In the genomic region with DNA sequence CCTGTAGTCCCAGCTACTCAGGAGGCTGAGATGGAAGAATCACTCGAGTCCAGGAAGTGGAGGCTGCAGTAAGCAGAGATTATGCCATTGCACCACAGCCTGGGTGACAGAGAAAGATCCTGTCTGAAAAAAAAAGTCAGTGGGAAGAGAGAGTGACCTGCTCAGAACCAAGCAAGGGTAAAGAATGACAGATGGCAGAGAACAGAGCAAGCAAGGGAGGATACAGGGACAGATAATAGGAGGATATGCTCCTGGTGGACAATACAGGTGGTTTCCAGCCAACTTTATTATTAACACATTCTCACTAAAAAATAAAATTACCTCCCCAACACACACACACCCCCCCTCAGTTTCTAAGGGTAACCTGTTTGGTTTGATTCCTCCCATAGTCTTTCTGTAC, we compare ENCODE assay signal across 16 cellular contexts. TPM values are rescaled to one million over a fixed set of nuclear protein-coding genes. Genes with fewer than 3 reads are reported as not detected.
DNase-seq lines count a peak whose midpoint lies in the region; ATAC-seq and TF ChIP-seq lines count a peak whose summit lies in the region.
"Had no signal": no experiment of that assay in that cellular context is flagged by ENCODE, and none has a peak within 500 bp of the region (broad histone marks: within the 10 kb centered on the region; RNA-seq: fewer than 3 reads in every experiment).

No MANE protein-coding gene starts in this region.

- no peak overlapping the region for H2AFZ ChIP-seq in PC-3 (ENCODE audit: low read length)

- H3K27ac Mint-ChIP-seq in immature natural killer cell, result no peak overlapping the region
- H3K27ac Mint-ChIP-seq: B cell; CD4-positive, alpha-beta T cell had no signal

- no peak for TF ChIP-seq POLR2A in prostate gland (IDR thresholded peaks at IDR 0.05)

- 0% methylated on average over 1 of the region's 1 CpG for WGBS in aorta, 2 donors
- WGBS in prostate gland, result 0% methylated on average over 1 of the region's 1 CpG

- peaks cover 21% of the 10 kb centered on the region for H3K4me1 ChIP-seq in PC-3 (ENCODE audit: insufficient read depth, low read length)
- peaks cover 0 to 4% of the 10 kb centered on the region in 2 donors for H3K4me1 ChIP-seq in aorta (ENCODE audit: control insufficient read depth in 1 of 2, insufficient read depth in 2 of 2, low read length in 2 of 2)
- no peaks in the 10 kb centered on the region for H3K4me1 ChIP-seq in prostate gland (replicated peaks)

- H3K27me3 ChIP-seq in AG04450 (ENCODE audit: control insufficient read depth, insufficient read depth, low read length) (peaks cover 16% of the 10 kb centered on the region), PC-3 (ENCODE audit: low read length) (no peaks in the 10 kb centered on the region), aorta (ENCODE audit: control insufficient read depth in 1 of 2, insufficient read depth in 2 of 2, low read length in 1 of 2) (no peaks in the 10 kb centered on the region), prostate gland (replicated peaks; ENCODE audit: insufficient read depth) (no peaks in the 10 kb centered on the region)

- H3K4me2 ChIP-seq in PC-3 (ENCODE audit: low read length), result 0 out of 2 replicates have a peak overlapping the region, but pooled peaks have one; percentile 45

- H3K27ac ChIP-seq in AG04450 (ENCODE audit: low read depth, low read length), result peak overlapping the region; percentile 21
- peak overlapping the region; percentile 24; the same call in 1 of the 2 replicates for H3K27ac ChIP-seq in PC-3 (ENCODE audit: low read length)
- H3K27ac ChIP-seq in aorta (ENCODE audit: low read depth in 1 of 2, low read length in 2 of 2), result no peak overlapping the region
- H3K27ac ChIP-seq in prostate gland, result no peak overlapping the region
- H3K27ac ChIP-seq: HL-60 had no signal

- H3K4me3 ChIP-seq in AG04450 (ENCODE audit: low read depth, low read length) (no peak overlapping the region), PC-3 (ENCODE audit: low read length) (no peak overlapping the region), aorta (ENCODE audit: low read length in 2 of 2) (no peak overlapping the region), prostate gland (no peak overlapping the region)

- no peak for DNase-seq in AG04450 (ENCODE audit: low read depth, low spot score)
- peak; percentile 74 for DNase-seq in NCI-H2171 treated with DMSO at 0.1 percent for 48 hours (lab: John Stamatoyannopoulos, UW)
- DNase-seq in PC-3, result no peak
- DNase-seq in cerebellum (ENCODE audit: low spot score), result peak; percentile 77
- DNase-seq in aorta, result no peak
- DNase-seq in prostate gland (ENCODE audit: low spot score), result no peak
- DNase-seq in immature natural killer cell, result no peak
- DNase-seq: ACHN; Calu3; CD4-positive, alpha-beta T cell; DND-41; GF-D8 had no signal

- TF ChIP-seq CTCF in AG04450 (IDR thresholded peaks at IDR 0.05; ENCODE audit: low read depth, low read length) (no peak), PC-3 (conservative IDR thresholded peaks at IDR 0.05; ENCODE audit: low read depth, low read length) (no peak), prostate gland (IDR thresholded peaks at IDR 0.05) (no peak)

- POLR2A ChIA-PET in AG04450 (lab: Yijun Ruan, JAX), result no interaction called here
- POLR2A ChIA-PET in PC-3 (lab: Charles Lee; ENCODE audit: unreplicated experiment), result no interaction called here

- intact Hi-C loops in PC-3 (cut with micrococcal nuclease), result no loop called here
- intact Hi-C loops in aorta (cut with DNase I), result no loop called here
- intact Hi-C loops in prostate gland (cut with DNase I), result no loop called here

- no peaks in the 10 kb centered on the region for H3K9me2 ChIP-seq in PC-3 (replicated peaks; ENCODE audit: low read length)

- ATAC-seq in PC-3, result no peak
- no peak for ATAC-seq in aorta (ENCODE audit: low FRiP score)
- no peak for ATAC-seq in GM19035 (IDR thresholded peaks at IDR 0.05; ENCODE audit: unreplicated experiment)
- ATAC-seq: HCT116 had no signal

- H3K4me1 Mint-ChIP-seq in immature natural killer cell, result peaks cover 6% of the 10 kb centered on the region in 2 donors

- no peaks in the 10 kb centered on the region for H4K20me1 ChIP-seq in PC-3 (ENCODE audit: low read length)

- H3F3A ChIP-seq in PC-3 (ENCODE audit: low read length, unreplicated experiment), result no peaks in the 10 kb centered on the region

- H3K36me3 ChIP-seq in PC-3 (ENCODE audit: low read depth, low read length) (no peaks in the 10 kb centered on the region), aorta (ENCODE audit: control insufficient read depth in 1 of 2, insufficient read depth in 2 of 2, low read length in 1 of 2) (no peaks in the 10 kb centered on the region), prostate gland (no peaks in the 10 kb centered on the region)

- no peaks in the 10 kb centered on the region for H3K9me3 Mint-ChIP-seq in immature natural killer cell
- H3K9me3 Mint-ChIP-seq: CD4-positive, alpha-beta T cell had no signal

- H3K9ac ChIP-seq in PC-3 (ENCODE audit: low read length), result no peak overlapping the region

- H3K9me3 ChIP-seq in AG04450 (ENCODE audit: control insufficient read depth, insufficient read depth, low read length) (no peaks in the 10 kb centered on the region; the same call in 1 of the 2 replicates), PC-3 (ENCODE audit: low read length) (no peaks in the 10 kb centered on the region), aorta (ENCODE audit: control insufficient read depth, low read length) (no peaks in the 10 kb centered on the region), prostate gland (no peaks in the 10 kb centered on the region)

- H3K4me3 Mint-ChIP-seq in immature natural killer cell, result no peak overlapping the region
- H3K4me3 Mint-ChIP-seq: B cell; CD4-positive, alpha-beta T cell had no signal

- peaks cover 3% of the 10 kb centered on the region; the same call in 1 of the 2 replicates for H3K79me2 ChIP-seq in PC-3 (ENCODE audit: low read length)

- BruUV-seq in PC-3 (replicated peaks; lab: Mats Ljungman, UMichigan), result no TSS peak

- H3K36me3 Mint-ChIP-seq in immature natural killer cell, result peaks cover 0 to 3% (median 0%) of the 10 kb centered on the region in 3 donors

- H3K27me3 Mint-ChIP-seq in immature natural killer cell (ENCODE audit: low read depth in 3 of 3), result peaks cover 5 to 28% (median 10%) of the 10 kb centered on the region in 3 donors

- CTCF ChIA-PET in AG04450 (lab: Charles Lee), result interaction anchor here (0.7 to 2.9 kb wide), 2 partner anchors 20 to 155 kb away, joined by 3 to 16 read pairs; no protein-coding TSS in a partner anchor
- CTCF ChIA-PET in PC-3 (lab: Charles Lee), result no interaction called here

RNA-seq across cellular contexts. Expression of a gene that starts 4.6 kb away (rescaled TPM):
- polyA plus RNA-seq in AG04450 (2011; rRNA removed) (25.5 and 28.6 TPM in 2 replicates), aorta (1 to 10 TPM; 1.3 to 4.1 TPM), immature natural killer cell (not detected)
- polyA minus RNA-seq in AG04450 (2011; rRNA and poly(A)+ RNA removed), result 9.0 and 13.6 TPM in 2 replicates
- total RNA-seq in PC-3 (2014; rRNA removed) (12.6 and 20.8 TPM in 2 replicates), cerebellum (4.7 TPM), aorta (1 to 10 TPM; 5.1 to 8.8 TPM), prostate gland (10 to 100 TPM in 1 of 2 donors, 1 to 10 TPM in 1; 9.8 to 17.6 TPM)
- total RNA-seq: CD4-positive, alpha-beta T cell had no signal

Comparison
In these comparisons a context has a peak if more than half of its experiments do, and no peak if none do; other contexts are left out.
1. DNase-seq: peak in NCI-H2171 treated with DMSO at 0.1 percent for 48 hours (single experiment) and cerebellum (single experiment); none in AG04450 (single experiment), PC-3 (single experiment), aorta (0 of 2), prostate gland (single experiment) and immature natural killer cell (0 of 3).
2. H3K27ac ChIP-seq: peak in AG04450 (single experiment) and PC-3 (single experiment); none in aorta (0 of 2) and prostate gland (0 of 2).